In genomic region chr2:154203902-154204301, GRCh38 we compare ENCODE assay signal across 35 cellular contexts.
"Had no signal": no experiment of that assay in that cellular context is flagged by ENCODE, and none has a peak within 500 bp of the region (broad histone marks: within the 10 kb centered on the region; RNA-seq: fewer than 3 reads in every experiment).

No MANE protein-coding gene starts in this region.

- H3K9ac ChIP-seq: KMS-11 had no signal

- H3K9me3 ChIP-seq: MG63 had no signal

- H3K36me3 ChIP-seq: MG63 had no signal

- H3K4me3 ChIP-seq: MG63 had no signal

- DNase-seq: Karpas-422, Kasumi-1, KBM-7, KG1, MG63, MV-4-11, NCI-H1048, NCI-H1092, NCI-H1092 treated with DMSO at 0.1 percent for 48 hours, NCI-H1105, NCI-H1105 treated with DMSO at 0.1 percent for 48 hours, NCI-H1417, NCI-H1417 treated with DMSO at 0.1 percent for 48 hours, NCI-H1436, NCI-H1436 treated with DMSO at 0.1 percent for 48 hours, NCI-H146, NCI-H1694, NCI-H1694 treated with DMSO at 0.1 percent for 48 hours, NCI-H187, NCI-H187 treated with DMSO at 0.1 percent for 48 hours, NCI-H1930, NCI-H2029, NCI-H2029 treated with DMSO at 0.1 percent for 48 hours, NCI-H2081, NCI-H2081 treated with DMSO at 0.1 percent for 48 hours, NCI-H2107, NCI-H2171, NCI-H2171 treated with DMSO at 0.1 percent for 48 hours, NCI-H2227 treated with DMSO at 0.1 percent for 48 hours, NCI-H226, NCI-H345, NCI-H446, NCI-H446 treated with DMSO at 0.1 percent for 48 hours, NCI-H510A had no signal

- H3K27ac ChIP-seq: KMS-11 had no signal

- H3K27me3 ChIP-seq: MG63 had no signal

- H3K4me2 ChIP-seq: KMS-11 had no signal
